Comparison of ENCODE assay signal across 1 cellular context in the genomic region with DNA sequence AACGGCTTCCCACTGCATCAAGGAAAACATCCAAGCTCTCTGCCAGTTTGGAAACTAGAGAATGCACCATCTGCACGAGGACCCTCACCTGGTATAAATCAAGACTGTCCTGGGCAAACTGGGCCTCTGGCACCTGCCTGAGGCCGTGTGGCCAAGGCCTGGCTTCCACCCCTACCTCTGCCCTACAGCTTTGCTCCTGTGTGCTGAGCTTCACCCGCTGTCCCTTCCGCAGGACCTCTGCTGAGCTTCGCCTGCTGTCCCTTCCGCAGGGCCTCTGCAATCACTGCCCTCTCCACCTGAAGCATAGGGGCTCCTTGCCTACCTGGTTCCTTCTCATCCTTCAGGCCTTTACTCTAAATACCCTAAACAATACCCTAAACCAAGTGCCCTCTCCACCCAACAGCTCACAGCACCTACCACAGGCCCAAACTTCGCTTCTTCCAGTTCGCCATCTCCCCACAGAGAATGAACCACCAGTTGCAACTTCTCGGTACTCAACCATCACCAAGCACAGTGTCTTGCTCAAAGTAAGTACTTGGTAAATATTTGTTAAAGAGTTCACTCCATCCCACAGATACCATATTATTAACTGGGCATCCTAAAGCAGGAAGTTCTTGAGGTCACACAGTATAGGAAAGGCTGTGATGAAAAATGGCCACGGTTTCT.
TF ChIP-seq lines count a peak whose summit lies in the region.

No MANE protein-coding gene starts in this region.

TF ChIP-seq in HepG2, 621 proteins besides CTCF, POLR2A, EP300 and RAD21:
- no peak for TF ChIP-seq FOXC1 (CRISPR knock-in tag; IDR thresholded peaks at IDR 0.05; ENCODE audit: borderline replicate concordance)
- TF ChIP-seq RBM22 (optimal IDR thresholded peaks at IDR 0.05; ENCODE audit: low read length), result no peak
- TF ChIP-seq REPIN1 (CRISPR knock-in tag; IDR thresholded peaks at IDR 0.05; ENCODE audit: borderline replicate concordance, low read depth), result no peak
- no peak for TF ChIP-seq SCMH1 (CRISPR knock-in tag; IDR thresholded peaks at IDR 0.05; ENCODE audit: borderline replicate concordance)
- no peak for TF ChIP-seq GZF1 (CRISPR knock-in tag; IDR thresholded peaks at IDR 0.05)
- TF ChIP-seq RFX3 (CRISPR knock-in tag; IDR thresholded peaks at IDR 0.05), result no peak
- TF ChIP-seq YEATS2 (CRISPR knock-in tag; IDR thresholded peaks at IDR 0.05; ENCODE audit: borderline replicate concordance), result no peak
TF ChIP-seq in HepG2: peak in this region for 0.
